ENCODE assay signal across 20 cellular contexts in genomic region chr3:120324185-120324584, GRCh38. TPM values are rescaled to one million over a fixed set of nuclear protein-coding genes. Genes with fewer than 3 reads are reported as not detected.
DNase-seq lines count a peak whose midpoint lies in the region; ATAC-seq, FAIRE-seq and TF ChIP-seq lines count a peak whose summit lies in the region.
"Had no signal": no experiment of that assay in that cellular context is flagged by ENCODE, and none has a peak within 500 bp of the region (broad histone marks: within the 10 kb centered on the region; RNA-seq: fewer than 3 reads in every experiment).

No MANE protein-coding gene starts in this region.

- intact Hi-C loops in sigmoid colon (cut with DNase I) = no loop called here

- peaks cover 7% of the 10 kb centered on the region for H3K4me1 Mint-ChIP-seq in progenitor cell of endocrine pancreas (ENCODE audit: low read depth)
- H3K4me1 Mint-ChIP-seq: central memory CD8-positive, alpha-beta T cell had no signal

- H2BK120ac ChIP-seq in mesenchymal stem cell (ENCODE audit: low read depth, low read length) = no peak overlapping the region

- H3K4me1 ChIP-seq in mesenchymal stem cell (ENCODE audit: control insufficient read depth, insufficient read depth, low read depth, low read length) (no peaks in the 10 kb centered on the region), sigmoid colon (no peaks in the 10 kb centered on the region)
- H3K4me1 ChIP-seq: BE2C, Caco-2, heart right ventricle, spleen had no signal

- H2BK12ac ChIP-seq in mesenchymal stem cell (ENCODE audit: low read length in 2 of 2) = no peak overlapping the region

- WGBS in mesenchymal stem cell = no CpG with 5 or more reads among the region's 1 CpG
- WGBS in sigmoid colon, 2 donors = 73 to 88% methylated on average over 1 of the region's 1 CpG

- no peak for ATAC-seq in GM19324 (IDR thresholded peaks at IDR 0.05; ENCODE audit: low FRiP score, unreplicated experiment)
- ATAC-seq: HCT116, heart right ventricle, left ventricle myocardium superior had no signal

- H2AFZ ChIP-seq in mesenchymal stem cell (ENCODE audit: low read depth, low read length) = no peak overlapping the region

- H3K23ac ChIP-seq in mesenchymal stem cell (ENCODE audit: low read length in 2 of 2) = no peak overlapping the region

- H2AK5ac ChIP-seq in mesenchymal stem cell (ENCODE audit: low read length, severe bottlenecking) = no peak overlapping the region

- H3K4ac ChIP-seq in mesenchymal stem cell (ENCODE audit: low read depth in 1 of 2, low read length in 2 of 2) = no peak overlapping the region

- no peak overlapping the region for H3K4me2 ChIP-seq in mesenchymal stem cell (ENCODE audit: low read length, poor library complexity, severe bottlenecking)

- DNase-seq in CD1c-positive myeloid dendritic cell (ENCODE audit: extremely low spot score) (peak; percentile 24), LHCN-M2 (ENCODE audit: low read depth) (peak; percentile 7), bronchial epithelial cell (ENCODE audit: low read depth) (peak; percentile 40), mesenchymal stem cell (peak; percentile 3), sigmoid colon (no peak), NCI-H1092 (lab: John Stamatoyannopoulos, UW) (no peak), progenitor cell of endocrine pancreas (ENCODE audit: low spot score, unreplicated experiment) (no peak)
- DNase-seq: amniotic stem cell, BE2C, Caco-2, heart right ventricle, left ventricle myocardium superior, NCI-H146, NCI-H524 treated with DMSO at 0.1 percent for 48 hours, spleen had no signal

- H3K27ac ChIP-seq in mesenchymal stem cell (ENCODE audit: low read length, poor library complexity, severe bottlenecking) = no peak overlapping the region
- no peak overlapping the region for H3K27ac ChIP-seq in sigmoid colon
- H3K27ac ChIP-seq: heart right ventricle, spleen had no signal

- H3K27ac Mint-ChIP-seq in progenitor cell of endocrine pancreas = no peak overlapping the region
- H3K27ac Mint-ChIP-seq: activated T-helper 2 cell treated with anti-CD3 and anti-CD28 coated beads, Interferon-gamma antibody, Interleukin-2, Interleukin-4, amounts not matched to agents 10 μg/mL and 5 μg/mL and 100 μg/mL, durations not matched to agents 14 hours and 24 hours and 36 hours; type B pancreatic cell had no signal

- no peak overlapping the region for H3K14ac ChIP-seq in mesenchymal stem cell (ENCODE audit: low read length in 2 of 2)

- TF ChIP-seq CTCF in bronchial epithelial cell (IDR thresholded peaks at IDR 0.05; ENCODE audit: insufficient read depth, low read length, severe bottlenecking) = no peak
- TF ChIP-seq CTCF in sigmoid colon (IDR thresholded peaks at IDR 0.05) = no peak
- no peak for TF ChIP-seq CTCF in progenitor cell of endocrine pancreas (IDR thresholded peaks at IDR 0.05; ENCODE audit: unreplicated experiment)

- no peak overlapping the region for H4K8ac ChIP-seq in mesenchymal stem cell (ENCODE audit: low read length)

- no peaks in the 10 kb centered on the region for H3K79me1 ChIP-seq in mesenchymal stem cell (replicated peaks; ENCODE audit: low read length, poor library complexity, severe bottlenecking)

- H4K91ac ChIP-seq in mesenchymal stem cell (ENCODE audit: low read length) = no peak overlapping the region

- no peak overlapping the region for H2BK5ac ChIP-seq in mesenchymal stem cell (ENCODE audit: low read depth, low read length, poor library complexity, severe bottlenecking)

- peaks cover 2% of the 10 kb centered on the region for H3K9me3 Mint-ChIP-seq in progenitor cell of endocrine pancreas (ENCODE audit: low read depth)
- H3K9me3 Mint-ChIP-seq: activated T-helper 2 cell treated with anti-CD3 and anti-CD28 coated beads, Interferon-gamma antibody, Interleukin-2, Interleukin-4, amounts not matched to agents 10 μg/mL and 5 μg/mL and 100 μg/mL, durations not matched to agents 14 hours and 24 hours and 36 hours; central memory CD8-positive, alpha-beta T cell; type B pancreatic cell had no signal

- no peak overlapping the region for H3K9ac ChIP-seq in mesenchymal stem cell (ENCODE audit: low read length)

- no peak for FAIRE-seq in bronchial epithelial cell (lab: Jason Lieb, UNC)

- TF ChIP-seq POLR2A in sigmoid colon (IDR thresholded peaks at IDR 0.05) = no peak

- TF ChIP-seq EP300 in sigmoid colon (IDR thresholded peaks at IDR 0.05) = no peak

- no peak overlapping the region for H2BK15ac ChIP-seq in mesenchymal stem cell (ENCODE audit: low read depth, poor library complexity, severe bottlenecking)

- H3K4me3 ChIP-seq in bronchial epithelial cell (ENCODE audit: low read depth, low read length) = no peak overlapping the region
- no peak overlapping the region for H3K4me3 ChIP-seq in mesenchymal stem cell (ENCODE audit: insufficient read depth in 1 of 2, low read depth in 1 of 2, low read length in 2 of 2)
- H3K4me3 ChIP-seq in sigmoid colon = no peak overlapping the region
- H3K4me3 ChIP-seq: heart right ventricle, spleen had no signal

- H3K9me3 ChIP-seq in mesenchymal stem cell (ENCODE audit: control insufficient read depth, low read length) = peaks cover 5% of the 10 kb centered on the region
- H3K9me3 ChIP-seq in sigmoid colon = no peaks in the 10 kb centered on the region
- H3K9me3 ChIP-seq: BE2C, Caco-2 had no signal

- H3K27me3 ChIP-seq in bronchial epithelial cell (ENCODE audit: control insufficient read depth, insufficient read depth, low read length) (no peaks in the 10 kb centered on the region), mesenchymal stem cell (ENCODE audit: control insufficient read depth in 1 of 2, insufficient read depth in 1 of 2, low read length in 2 of 2) (no peaks in the 10 kb centered on the region), sigmoid colon (no peaks in the 10 kb centered on the region)
- H3K27me3 ChIP-seq: BE2C, heart right ventricle, spleen had no signal

- H3K36me3 Mint-ChIP-seq in progenitor cell of endocrine pancreas (ENCODE audit: insufficient read depth) = peaks cover 12% of the 10 kb centered on the region

- H3K36me3 ChIP-seq in bronchial epithelial cell (ENCODE audit: control insufficient read depth, insufficient read depth, low read length) (no peaks in the 10 kb centered on the region), mesenchymal stem cell (ENCODE audit: control insufficient read depth in 1 of 2, insufficient read depth in 2 of 2, low read depth in 1 of 2, low read length in 2 of 2) (peaks cover 0 to 58% of the 10 kb centered on the region in 2 experiments), sigmoid colon (peaks cover 0 to 43% (median 2%) of the 10 kb centered on the region in 4 donors)

- H3K4me3 Mint-ChIP-seq in progenitor cell of endocrine pancreas (ENCODE audit: low read depth) = no peak overlapping the region
- H3K4me3 Mint-ChIP-seq: central memory CD8-positive, alpha-beta T cell; type B pancreatic cell had no signal

- no peak overlapping the region for H3K18ac ChIP-seq in mesenchymal stem cell (ENCODE audit: low read depth in 1 of 2, low read length in 2 of 2)

- H3K27me3 Mint-ChIP-seq in progenitor cell of endocrine pancreas = no peaks in the 10 kb centered on the region
- H3K27me3 Mint-ChIP-seq: central memory CD8-positive, alpha-beta T cell; type B pancreatic cell had no signal

RNA-seq across cellular contexts. Expression of gene LRRC58, which starts 25.0 kb away (rescaled TPM):
- total RNA-seq in LHCN-M2 (2014; rRNA removed) = 34.2 and 35.1 TPM in 2 replicates
- polyA plus RNA-seq in LHCN-M2 (2012) = 3.9 TPM
- 20.5 and 21.3 TPM in 2 replicates for total RNA-seq in bronchial epithelial cell
- polyA plus RNA-seq in mesenchymal stem cell (2013, experiment 1 of 2) = 14.2 TPM
- polyA plus RNA-seq in mesenchymal stem cell (2013, experiment 2 of 2) = 14.6 TPM
- total RNA-seq in sigmoid colon = 10 to 100 TPM; 34.5 to 48.5 (median 43.4) TPM
- polyA plus RNA-seq in sigmoid colon = 1 to 10 TPM; 4.2 to 7.6 (median 4.9) TPM
- total RNA-seq in progenitor cell of endocrine pancreas = 14.0 and 15.5 TPM in 2 replicates

RNA-seq across cellular contexts. Expression of gene GPR156, which starts 39.2 kb away (rescaled TPM):
- 1.5 TPM in 2 replicates for total RNA-seq in LHCN-M2 (2014; rRNA removed)
- polyA plus RNA-seq in LHCN-M2 (2012) = 0.41 TPM
- total RNA-seq in bronchial epithelial cell = under 0.01 and 0.13 TPM in 2 replicates
- 0.21 TPM for polyA plus RNA-seq in mesenchymal stem cell (2013, experiment 1 of 2)
- 0.07 TPM for polyA plus RNA-seq in mesenchymal stem cell (2013, experiment 2 of 2)
- 1 to 10 TPM in 3 of 4 donors, under 1 TPM in 1; 0.95 to 1.7 (median 1.3) TPM for total RNA-seq in sigmoid colon
- polyA plus RNA-seq in sigmoid colon = under 1 TPM in 1 of 3 donors, not detected in 2; 0.07 TPM
- total RNA-seq in progenitor cell of endocrine pancreas = 0.41 and 0.89 TPM in 2 replicates
- total RNA-seq: activated T-helper 2 cell treated with anti-CD3 and anti-CD28 coated beads, Interferon-gamma antibody, Interleukin-2, Interleukin-4, amounts not matched to agents 10 μg/mL and 5 μg/mL and 100 μg/mL, durations not matched to agents 14 hours and 24 hours and 36 hours had no signal

Comparison
In these comparisons a context has a peak if more than half of its experiments do, and no peak if none do; other contexts are left out.
1. DNase-seq: peak in CD1c-positive myeloid dendritic cell (single experiment), LHCN-M2 (single experiment), bronchial epithelial cell (single experiment) and mesenchymal stem cell (single experiment); none in sigmoid colon (single experiment), NCI-H1092 (single experiment) and progenitor cell of endocrine pancreas (single experiment).